Comparison of ENCODE assay signal across 10 cellular contexts in genomic region chr12:57839996-57840395, GRCh38. TPM values are rescaled to one million over a fixed set of nuclear protein-coding genes. Genes with fewer than 3 reads are reported as not detected.
DNase-seq lines count a peak whose midpoint lies in the region; ATAC-seq, FAIRE-seq and TF ChIP-seq lines count a peak whose summit lies in the region.
"Had no signal": no experiment of that assay in that cellular context is flagged by ENCODE, and none has a peak within 500 bp of the region (broad histone marks: within the 10 kb centered on the region; RNA-seq: fewer than 3 reads in every experiment).

No MANE protein-coding gene starts in this region.

- H3K4me1 Mint-ChIP-seq in stimulated activated naive CD8-positive, alpha-beta T cell treated with anti-CD3 and anti-CD28 coated beads, Interleukin-15, Interleukin-2, amounts not matched to agents 100 ng/mL and 50 ng/mL, for 24 hours (ENCODE audit: low read depth) = peaks cover 98% of the 10 kb centered on the region
- H3K4me1 Mint-ChIP-seq in astrocyte (ENCODE audit: low read depth, unreplicated experiment) = peaks cover 82% of the 10 kb centered on the region
- H3K4me1 Mint-ChIP-seq in naive thymus-derived CD8-positive, alpha-beta T cell = peaks cover 64 to 96% (median 94%) of the 10 kb centered on the region in 4 donors

- peaks cover 74% of the 10 kb centered on the region for H3K4me1 ChIP-seq in astrocyte (ENCODE audit: insufficient read depth, low read length)

- H3K27ac ChIP-seq in astrocyte (ENCODE audit: low read depth, low read length) = no peak overlapping the region

- no peak for ATAC-seq in stimulated activated naive CD8-positive, alpha-beta T cell treated with anti-CD3 and anti-CD28 coated beads, Interleukin-15, Interleukin-2, amounts not matched to agents 100 U/mL and 50 U/mL, for 24 hours
- no peak for ATAC-seq in naive thymus-derived CD8-positive, alpha-beta T cell
- no peak for ATAC-seq in HG03196 (IDR thresholded peaks at IDR 0.05; ENCODE audit: unreplicated experiment)
- ATAC-seq in GM21529 (IDR thresholded peaks at IDR 0.05; ENCODE audit: unreplicated experiment) = no peak

- peak overlapping the region; percentile 5 for H3K4me2 ChIP-seq in astrocyte (ENCODE audit: low read length)

- no peak overlapping the region for H3K9ac ChIP-seq in astrocyte (ENCODE audit: low read length)

- no peaks in the 10 kb centered on the region for H3K9me3 ChIP-seq in astrocyte (ENCODE audit: insufficient read depth, low read depth, low read length)

- H2AFZ ChIP-seq in astrocyte (ENCODE audit: low read depth, low read length) = no peak overlapping the region

- POLR2A ChIA-PET in naive thymus-derived CD8-positive, alpha-beta T cell (lab: Charles Lee) = no interaction called here

- H3K36me3 Mint-ChIP-seq in stimulated activated naive CD8-positive, alpha-beta T cell treated with anti-CD3 and anti-CD28 coated beads, Interleukin-15, Interleukin-2, amounts not matched to agents 100 ng/mL and 50 ng/mL, for 24 hours (ENCODE audit: low read depth) = peaks cover 7% of the 10 kb centered on the region
- H3K36me3 Mint-ChIP-seq in astrocyte (ENCODE audit: low read depth, unreplicated experiment) = peaks cover 2% of the 10 kb centered on the region
- H3K36me3 Mint-ChIP-seq in naive thymus-derived CD8-positive, alpha-beta T cell = peaks cover 0 to 12% (median 0%) of the 10 kb centered on the region in 3 donors

- H4K20me1 ChIP-seq in astrocyte (ENCODE audit: insufficient read depth, low read length) = peaks cover 98% of the 10 kb centered on the region

- peaks cover 99% of the 10 kb centered on the region for H3K79me2 ChIP-seq in astrocyte (ENCODE audit: insufficient read depth, low read length)

- H3K36me3 ChIP-seq in astrocyte (ENCODE audit: insufficient read depth, low read length) = peaks cover 2% of the 10 kb centered on the region

- no peak for FAIRE-seq in astrocyte (lab: Jason Lieb, UNC)
- FAIRE-seq: colon, D721Med had no signal

- H3K4me3 ChIP-seq in astrocyte (ENCODE audit: insufficient read depth, low read depth, low read length) = no peak overlapping the region

- H3K4me3 Mint-ChIP-seq in stimulated activated naive CD8-positive, alpha-beta T cell treated with anti-CD3 and anti-CD28 coated beads, Interleukin-15, Interleukin-2, amounts not matched to agents 100 ng/mL and 50 ng/mL, for 24 hours = peak overlapping the region; percentile 62
- H3K4me3 Mint-ChIP-seq in astrocyte (ENCODE audit: unreplicated experiment) = no peak overlapping the region
- peak overlapping the region in 9 of 10 donors; percentile 4 to 94 (median 77) for H3K4me3 Mint-ChIP-seq in naive thymus-derived CD8-positive, alpha-beta T cell

- H3K27me3 ChIP-seq in astrocyte (ENCODE audit: insufficient read depth, low read length) = no peaks in the 10 kb centered on the region

- peak overlapping the region; percentile 77 for H3K27ac Mint-ChIP-seq in stimulated activated naive CD8-positive, alpha-beta T cell treated with anti-CD3 and anti-CD28 coated beads, Interleukin-15, Interleukin-2, amounts not matched to agents 100 ng/mL and 50 ng/mL, for 24 hours
- H3K27ac Mint-ChIP-seq in astrocyte (ENCODE audit: unreplicated experiment) = no peak overlapping the region
- peak overlapping the region; percentile 87 to 99 (median 92) for H3K27ac Mint-ChIP-seq in naive thymus-derived CD8-positive, alpha-beta T cell

- DNase-seq in stimulated activated naive CD8-positive, alpha-beta T cell treated with anti-CD3 and anti-CD28 coated beads, Interleukin-15, Interleukin-2, amounts not matched to agents 100 U/mL and 50 U/mL, for 24 hours = no peak
- DNase-seq in astrocyte (ENCODE audit: low read depth) (no peak), NCI-H1694 treated with DMSO at 0.1 percent for 48 hours (lab: John Stamatoyannopoulos, UW) (no peak)
- no peak for DNase-seq in naive thymus-derived CD8-positive, alpha-beta T cell
- DNase-seq in activated CD4-positive, alpha-beta T cell treated with anti-CD3 and anti-CD28 coated beads for 4 hours = no peak

- H3K9me3 Mint-ChIP-seq in stimulated activated naive CD8-positive, alpha-beta T cell treated with anti-CD3 and anti-CD28 coated beads, Interleukin-15, Interleukin-2, amounts not matched to agents 100 ng/mL and 50 ng/mL, for 24 hours = no peaks in the 10 kb centered on the region
- no peaks in the 10 kb centered on the region for H3K9me3 Mint-ChIP-seq in astrocyte (ENCODE audit: unreplicated experiment)
- H3K9me3 Mint-ChIP-seq in naive thymus-derived CD8-positive, alpha-beta T cell = no peaks in the 10 kb centered on the region

- TF ChIP-seq CTCF in astrocyte (IDR thresholded peaks at IDR 0.05; ENCODE audit: insufficient read depth, low read depth, low read length) = no peak

- H3K27me3 Mint-ChIP-seq in stimulated activated naive CD8-positive, alpha-beta T cell treated with anti-CD3 and anti-CD28 coated beads, Interleukin-15, Interleukin-2, amounts not matched to agents 100 ng/mL and 50 ng/mL, for 24 hours = no peaks in the 10 kb centered on the region
- no peaks in the 10 kb centered on the region for H3K27me3 Mint-ChIP-seq in astrocyte (ENCODE audit: low read depth, unreplicated experiment)
- no peaks in the 10 kb centered on the region for H3K27me3 Mint-ChIP-seq in naive thymus-derived CD8-positive, alpha-beta T cell

RNA-seq across cellular contexts. Expression of gene CTDSP2, which starts 6.5 kb away (rescaled TPM):
- total RNA-seq in astrocyte = 87.1 and 91.9 TPM in 2 replicates
- total RNA-seq in naive thymus-derived CD8-positive, alpha-beta T cell = 100 to 1,000 TPM; 258 to 262 TPM
- 10 to 100 TPM; 51.4 to 81.2 (median 71.5) TPM for polyA plus RNA-seq in naive thymus-derived CD8-positive, alpha-beta T cell

RNA-seq across cellular contexts. Expression of gene AVIL, which starts 21.5 kb away (rescaled TPM):
- 2.5 and 3.2 TPM in 2 replicates for total RNA-seq in astrocyte
- total RNA-seq in naive thymus-derived CD8-positive, alpha-beta T cell = 10 to 100 TPM; 13.4 to 16.8 TPM
- under 1 TPM; 0.11 to 0.80 (median 0.13) TPM for polyA plus RNA-seq in naive thymus-derived CD8-positive, alpha-beta T cell

RNA-seq across cellular contexts. Expression of gene TSFM, which starts 57.4 kb away (rescaled TPM):
- total RNA-seq in astrocyte = 26.6 and 30.0 TPM in 2 replicates
- 10 to 100 TPM; 18.9 to 29.0 TPM for total RNA-seq in naive thymus-derived CD8-positive, alpha-beta T cell
- polyA plus RNA-seq in naive thymus-derived CD8-positive, alpha-beta T cell = 10 to 100 TPM; 25.5 to 31.0 (median 28.3) TPM
